8 cellular contexts compared by ENCODE assay signal in genomic region chr12:113048716-113049127, GRCh38. TPM values are rescaled to one million over a fixed set of nuclear protein-coding genes. Genes with fewer than 3 reads are reported as not detected.
DNase-seq lines count a peak whose midpoint lies in the region; ATAC-seq and TF ChIP-seq lines count a peak whose summit lies in the region.

No MANE protein-coding gene starts in this region.

- H2AFZ ChIP-seq in OCI-LY1 (ENCODE audit: low read length), result no peak overlapping the region

- no peaks in the 10 kb centered on the region for H3K4me1 Mint-ChIP-seq in Calu3 (ENCODE audit: low read depth, unreplicated experiment)
- peaks cover 33% of the 10 kb centered on the region for H3K4me1 Mint-ChIP-seq in nephron progenitor cell

- H3K27me3 ChIP-seq in OCI-LY1 (ENCODE audit: insufficient read depth, low read length) (no peaks in the 10 kb centered on the region), suprapubic skin (peaks cover 22% of the 10 kb centered on the region)

- DNase-seq in Calu3, result peak; percentile 80
- DNase-seq in HuH-7.5 (ENCODE audit: low spot score), result peak; percentile 86
- DNase-seq in activated CD8-positive, alpha-beta memory T cell treated with anti-CD3 and anti-CD28 coated beads, Interleukin-2, amount 50 U/mL, for 48 hours, result peak; percentile 76
- peak; percentile 56 to 74 for DNase-seq in erythroblast (lab: John Stamatoyannopoulos, UW)
- DNase-seq in nephron progenitor cell, result peak; percentile 66
- no peak for DNase-seq in suprapubic skin (ENCODE audit: low spot score in 2 of 2)

- no peaks in the 10 kb centered on the region for H3K9me2 ChIP-seq in OCI-LY1 (ENCODE audit: low read depth, low read length)

- peaks cover 13% of the 10 kb centered on the region; the same call in 1 of the 2 replicates for H3F3A ChIP-seq in OCI-LY1 (ENCODE audit: insufficient read depth, low read length)

- H3K4me2 ChIP-seq in OCI-LY1 (ENCODE audit: low read length), result peak overlapping the region; percentile 60

- peak; percentile 59 for TF ChIP-seq CTCF in Calu3 (IDR thresholded peaks at IDR 0.05; ENCODE audit: unreplicated experiment)
- peak; percentile 84 for TF ChIP-seq CTCF in OCI-LY1 (IDR thresholded peaks at IDR 0.05; ENCODE audit: low read length)
- TF ChIP-seq CTCF in nephron progenitor cell (IDR thresholded peaks at IDR 0.05), result peak; percentile 79
- TF ChIP-seq CTCF in suprapubic skin (IDR thresholded peaks at IDR 0.05), result peak; percentile 79 to 80

- H3K4me3 Mint-ChIP-seq in Calu3 (ENCODE audit: low read depth, unreplicated experiment), result no peak overlapping the region
- H3K4me3 Mint-ChIP-seq in nephron progenitor cell, result no peak overlapping the region

- 10% methylated on average over 6 of the region's 6 CpGs for WGBS in suprapubic skin

- H3K36me3 ChIP-seq in OCI-LY1 (ENCODE audit: insufficient read depth, low read length) (no peaks in the 10 kb centered on the region), suprapubic skin (no peaks in the 10 kb centered on the region)

- BruUV-seq in Calu3 (replicated peaks; lab: Mats Ljungman, UMichigan), result no TSS peak

- no peak for TF ChIP-seq EP300 in suprapubic skin (IDR thresholded peaks at IDR 0.05)

- H3K9me3 Mint-ChIP-seq in Calu3 (ENCODE audit: low read depth, unreplicated experiment), result no peaks in the 10 kb centered on the region
- H3K9me3 Mint-ChIP-seq in nephron progenitor cell, result peaks cover 5% of the 10 kb centered on the region

- no peak overlapping the region for H3K27ac Mint-ChIP-seq in Calu3 (ENCODE audit: unreplicated experiment)
- no peak overlapping the region for H3K27ac Mint-ChIP-seq in nephron progenitor cell

- peaks cover 83% of the 10 kb centered on the region for H3K27me3 Mint-ChIP-seq in Calu3 (ENCODE audit: unreplicated experiment)
- peaks cover 90% of the 10 kb centered on the region for H3K27me3 Mint-ChIP-seq in nephron progenitor cell (ENCODE audit: low read depth, poor library complexity)

- H3K4me3 ChIP-seq in OCI-LY1 (ENCODE audit: low read depth, low read length, poor library complexity, severe bottlenecking), result peak overlapping the region; percentile 25
- H3K4me3 ChIP-seq in suprapubic skin, result no peak overlapping the region

- no peaks in the 10 kb centered on the region for H4K20me1 ChIP-seq in OCI-LY1 (ENCODE audit: insufficient read depth, low read length)

- peaks cover 6% of the 10 kb centered on the region for H3K36me3 Mint-ChIP-seq in Calu3 (ENCODE audit: insufficient read depth, unreplicated experiment)
- no peaks in the 10 kb centered on the region for H3K36me3 Mint-ChIP-seq in nephron progenitor cell (ENCODE audit: low read depth)

- H3K4me1 ChIP-seq in OCI-LY1 (ENCODE audit: insufficient read depth, low read length, severe bottlenecking), result peaks cover 59% of the 10 kb centered on the region
- no peaks in the 10 kb centered on the region for H3K4me1 ChIP-seq in suprapubic skin

- no peak for ATAC-seq in GM18907 (IDR thresholded peaks at IDR 0.05; ENCODE audit: unreplicated experiment)

- CTCF ChIA-PET in Calu3 (lab: Charles Lee), result interaction anchor here (1.0 to 1.6 kb wide), 2 partner anchors 37 to 104 kb away, joined by 3 to 5 read pairs; no protein-coding TSS in a partner anchor

- intact Hi-C loops in Calu3 (cut with micrococcal nuclease; ENCODE audit: unreplicated experiment), result loop anchor here (1.0 to 2.0 kb wide), 3 partner anchors 50 to 126 kb away; no protein-coding TSS in a partner anchor

- TF ChIP-seq POLR2A in erythroblast (IDR thresholded peaks at IDR 0.05; ENCODE audit: low read length), result no peak
- TF ChIP-seq POLR2A in suprapubic skin (IDR thresholded peaks at IDR 0.05), result no peak

- H3K9ac ChIP-seq in OCI-LY1 (ENCODE audit: low read length), result peak overlapping the region; percentile 73

- peak overlapping the region; percentile 99 for H3K27ac ChIP-seq in OCI-LY1 (ENCODE audit: low read depth, low read length, poor library complexity, severe bottlenecking)
- H3K27ac ChIP-seq in suprapubic skin, result no peak overlapping the region

- H3K9me3 ChIP-seq in OCI-LY1 (ENCODE audit: low read length) (no peaks in the 10 kb centered on the region), suprapubic skin (no peaks in the 10 kb centered on the region)

- no peaks in the 10 kb centered on the region for H3K79me2 ChIP-seq in OCI-LY1 (ENCODE audit: insufficient read depth, low read length)

RNA-seq across cellular contexts. Expression of gene DTX1, which starts 7.8 kb away (rescaled TPM):
- total RNA-seq in Calu3 (2022) (0.17 TPM in 1 of 2 replicates, not detected in the other), suprapubic skin (1 to 10 TPM; 1.1 to 3.4 (median 1.7) TPM)

Comparison
In these comparisons a context has a peak if more than half of its experiments do, and no peak if none do; other contexts are left out.
1. DNase-seq: peak in Calu3 (single experiment), HuH-7.5 (single experiment), activated CD8-positive, alpha-beta memory T cell treated with anti-CD3 and anti-CD28 coated beads, Interleukin-2, amount 50 U/mL, for 48 hours (single experiment), erythroblast (2 of 2) and nephron progenitor cell (single experiment); none in suprapubic skin (0 of 2).
2. Peak in every context shown above with its lines, with median percentiles within 50 percentile points of each other: CTCF ChIP-seq.